8 cellular contexts compared by ENCODE assay signal in genomic region chr14:99575043-99576023, GRCh38. TPM values are rescaled to one million over a fixed set of nuclear protein-coding genes. Genes with fewer than 3 reads are reported as not detected.
A peak's percentile ranks its signal among the peaks of the same experiment; 100 is the strongest.
DNase-seq lines count a peak whose midpoint lies in the region; ATAC-seq and TF ChIP-seq lines count a peak whose summit lies in the region.

No MANE protein-coding gene starts in this region.

- peaks cover 45% of the 10 kb centered on the region for H3K4me1 ChIP-seq in foreskin keratinocyte

- peak; percentile 56 for ATAC-seq in foreskin keratinocyte
- ATAC-seq in HG03095 (IDR thresholded peaks at IDR 0.05; ENCODE audit: unreplicated experiment): no peak

- H3K4me3 ChIP-seq in retinal pigment epithelial cell (ENCODE audit: low read length): peak overlapping the region; percentile 7

- DNase-seq in NCI-H774 (lab: John Stamatoyannopoulos, UW): peak; percentile 14
- DNase-seq in foreskin keratinocyte: peak; percentile 35 to 78
- DNase-seq in retinal pigment epithelial cell (ENCODE audit: low read depth): peak; percentile 88
- DNase-seq in stimulated activated CD4-positive, alpha-beta T cell treated with anti-CD3 and anti-CD28 coated beads, Interleukin-4, amount 100 ng/mL, for 4 hours: no peak
- DNase-seq in activated CD8-positive, alpha-beta memory T cell treated with anti-CD3 and anti-CD28 coated beads, Interleukin-2, amount 50 U/mL, for 4 hours: no peak
- no peak for DNase-seq in Ammon's horn (ENCODE audit: low spot score)

- peak overlapping the region; percentile 64 for H3K27ac ChIP-seq in foreskin keratinocyte

- no peaks in the 10 kb centered on the region for H3K27me3 ChIP-seq in foreskin keratinocyte

- peak; percentile 18; the same call in 1 of the 3 replicates for TF ChIP-seq CTCF in GM12872 (IDR thresholded peaks at IDR 0.05; ENCODE audit: insufficient read depth, low read depth, low read length)
- TF ChIP-seq CTCF in foreskin keratinocyte (conservative IDR thresholded peaks at IDR 0.05): peak; percentile 61
- peak; percentile 61 for TF ChIP-seq CTCF in retinal pigment epithelial cell (conservative IDR thresholded peaks at IDR 0.05; ENCODE audit: low read depth, low read length)

RNA-seq across cellular contexts. Expression of gene CCDC85C, which starts 28.7 kb away (rescaled TPM):
- 51.9 and 65.2 TPM in 2 replicates for total RNA-seq in foreskin keratinocyte
- polyA plus RNA-seq in foreskin keratinocyte: 26.0 and 35.4 TPM in 2 replicates

Comparison
In these comparisons a context has a peak if more than half of its experiments do, and no peak if none do; other contexts are left out.
1. DNase-seq: peak in NCI-H774 (single experiment), foreskin keratinocyte (2 of 2) and retinal pigment epithelial cell (single experiment); none in stimulated activated CD4-positive, alpha-beta T cell treated with anti-CD3 and anti-CD28 coated beads, Interleukin-4, amount 100 ng/mL, for 4 hours (0 of 2), activated CD8-positive, alpha-beta memory T cell treated with anti-CD3 and anti-CD28 coated beads, Interleukin-2, amount 50 U/mL, for 4 hours (single experiment) and Ammon's horn (single experiment).
2. Peak in every context shown above with its lines, with median percentiles within 50 percentile points of each other: CTCF ChIP-seq.